1 cellular context compared by ENCODE assay signal in the genomic region with DNA sequence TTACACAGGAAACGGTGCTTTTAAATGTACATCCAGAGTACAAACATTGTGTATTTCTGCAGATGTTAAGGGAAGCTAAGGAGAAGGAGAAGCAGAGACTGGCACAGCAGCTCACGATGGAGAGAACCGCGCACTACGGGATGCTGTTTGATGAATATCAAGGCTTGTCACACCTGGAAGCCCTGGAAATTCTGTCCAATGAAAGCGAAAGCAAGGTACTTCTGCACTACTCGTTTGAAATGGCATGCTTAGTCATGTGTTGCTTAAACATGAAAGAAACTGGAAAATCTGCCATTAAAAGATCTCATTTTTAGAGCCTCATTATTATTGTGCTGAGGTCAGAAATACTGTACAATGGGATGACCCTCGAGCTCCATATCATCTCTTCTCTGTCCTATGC.
A peak's percentile ranks its signal among the peaks of the same experiment; 100 is the strongest.
TF ChIP-seq lines count a peak whose summit lies in the region.

No MANE protein-coding gene starts in this region.

TF ChIP-seq in GM12878, 131 proteins besides CTCF, POLR2A, EP300 and RAD21:
- TF ChIP-seq, protein P1, sequence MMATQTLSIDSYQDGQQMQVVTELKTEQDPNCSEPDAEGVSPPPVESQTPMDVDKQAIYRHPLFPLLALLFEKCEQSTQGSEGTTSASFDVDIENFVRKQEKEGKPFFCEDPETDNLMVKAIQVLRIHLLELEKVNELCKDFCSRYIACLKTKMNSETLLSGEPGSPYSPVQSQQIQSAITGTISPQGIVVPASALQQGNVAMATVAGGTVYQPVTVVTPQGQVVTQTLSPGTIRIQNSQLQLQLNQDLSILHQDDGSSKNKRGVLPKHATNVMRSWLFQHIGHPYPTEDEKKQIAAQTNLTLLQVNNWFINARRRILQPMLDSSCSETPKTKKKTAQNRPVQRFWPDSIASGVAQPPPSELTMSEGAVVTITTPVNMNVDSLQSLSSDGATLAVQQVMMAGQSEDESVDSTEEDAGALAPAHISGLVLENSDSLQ (IDR thresholded peaks at IDR 0.05) = no peak
- TF ChIP-seq NR2C1 (IDR thresholded peaks at IDR 0.05) = no peak
- 0 out of 2 replicates have a peak, but pooled peaks have one; percentile 35 for TF ChIP-seq RFX5 (IDR thresholded peaks at IDR 0.05; ENCODE audit: low read depth, low read length)
- TF ChIP-seq SMAD1 (IDR thresholded peaks at IDR 0.05; ENCODE audit: low read depth, partially characterized antibody) = no peak
- peak; percentile 24; the same call in 1 of the 2 replicates for TF ChIP-seq MTA2 (IDR thresholded peaks at IDR 0.05; ENCODE audit: low read depth)
